ENCODE assay signal across 13 cellular contexts in genomic region chr3:140816372-140816771, GRCh38.
DNase-seq lines count a peak whose midpoint lies in the region; ATAC-seq and TF ChIP-seq lines count a peak whose summit lies in the region.
"Had no signal": no experiment of that assay in that cellular context is flagged by ENCODE, and none has a peak within 500 bp of the region (broad histone marks: within the 10 kb centered on the region; RNA-seq: fewer than 3 reads in every experiment).

No MANE protein-coding gene starts in this region.

- H3K36me3 ChIP-seq in DOHH2 (ENCODE audit: control insufficient read depth, low read length): peaks cover 10% of the 10 kb centered on the region

- no peaks in the 10 kb centered on the region for H3K36me3 Mint-ChIP-seq in T-cell

- peaks cover 3 to 18% (median 4%) of the 10 kb centered on the region in 3 donors for H3K9me3 Mint-ChIP-seq in T-cell

- H3K79me2 ChIP-seq in DOHH2 (ENCODE audit: control insufficient read depth, low read length): no peaks in the 10 kb centered on the region

- no peaks in the 10 kb centered on the region for H3K9me2 ChIP-seq in DOHH2 (replicated peaks; ENCODE audit: control insufficient read depth, low read length)

- H3K27ac Mint-ChIP-seq in T-cell: no peak overlapping the region
- H3K27ac Mint-ChIP-seq: HFFc6 had no signal

- H3K27ac ChIP-seq in DOHH2 (ENCODE audit: low read depth, low read length): peak overlapping the region; percentile 65
- H3K27ac ChIP-seq: psoas muscle had no signal

- CTCF ChIA-PET in T-cell (lab: Charles Lee): no interaction called here

- ATAC-seq in GM19351 (IDR thresholded peaks at IDR 0.05; ENCODE audit: unreplicated experiment) (peak; percentile 100), HG02798 (IDR thresholded peaks at IDR 0.05; ENCODE audit: poor library complexity, unreplicated experiment) (peak; percentile 69), HG03521 (IDR thresholded peaks at IDR 0.05; ENCODE audit: unreplicated experiment) (peak; percentile 88), T-cell (replicated peaks in 1 of 4) (no peak)
- ATAC-seq: psoas muscle had no signal

- no peak for TF ChIP-seq CTCF in DOHH2 (IDR thresholded peaks at IDR 0.05; ENCODE audit: low read depth, low read length, poor library complexity, severe bottlenecking)

- H3K4me3 Mint-ChIP-seq in T-cell: no peak overlapping the region
- H3K4me3 Mint-ChIP-seq: HFFc6 had no signal

- H3K4me1 ChIP-seq in DOHH2 (ENCODE audit: control insufficient read depth, low read length): peaks cover 61% of the 10 kb centered on the region
- H3K4me1 ChIP-seq: psoas muscle had no signal

- peaks cover 3% of the 10 kb centered on the region in 2 donors for H3K27me3 Mint-ChIP-seq in T-cell

- no peaks in the 10 kb centered on the region for H3K4me1 Mint-ChIP-seq in T-cell

- no peak for DNase-seq in mesenteric fat pad (ENCODE audit: low spot score)
- no peak for DNase-seq in NCI-H146 treated with DMSO at 0.1 percent for 48 hours (lab: John Stamatoyannopoulos, UW; ENCODE audit: unreplicated experiment)
- no peak for DNase-seq in T-cell
- DNase-seq in NCI-H2227 treated with DMSO at 0.1 percent for 48 hours (lab: John Stamatoyannopoulos, UW): no peak
- DNase-seq: activated CD4-positive, CD25-positive, alpha-beta regulatory T cell treated with anti-CD3 and anti-CD28 coated beads, Interleukin-2, amount 50 U/mL, for 72 hours; activated naive CD4-positive, alpha-beta T cell treated with Interleukin-2 at 50 U/mL for 16 hours; HFFc6; NCI-H1436 treated with DMSO at 0.1 percent for 48 hours; psoas muscle had no signal

- H3F3A ChIP-seq in DOHH2 (ENCODE audit: control insufficient read depth, insufficient read depth): no peaks in the 10 kb centered on the region; the same call in 1 of the 2 replicates

- H3K27me3 ChIP-seq in DOHH2 (ENCODE audit: control insufficient read depth, low read length): no peaks in the 10 kb centered on the region

- no peaks in the 10 kb centered on the region for H4K20me1 ChIP-seq in DOHH2 (ENCODE audit: control insufficient read depth, insufficient read depth, low read depth, low read length)

- peaks cover 21% of the 10 kb centered on the region for H3K9me3 ChIP-seq in DOHH2 (ENCODE audit: control insufficient read depth, insufficient read depth, low read length)
- H3K9me3 ChIP-seq: psoas muscle had no signal

- POLR2A ChIA-PET in T-cell (lab: Charles Lee): interaction anchor here in 1 of 2 donors (0.6 kb wide), 1 partner anchor 746 kb away, joined by 4 read pairs; no protein-coding TSS in a partner anchor

- peak overlapping the region; percentile 55 for H3K4me2 ChIP-seq in DOHH2 (ENCODE audit: low read length)

- H3K4me3 ChIP-seq in DOHH2 (ENCODE audit: low read length): peak overlapping the region; percentile 47
- H3K4me3 ChIP-seq: psoas muscle had no signal

Comparison
In these comparisons a context has a peak if more than half of its experiments do, and no peak if none do; other contexts are left out.
1. ATAC-seq: peak in GM19351 (single experiment), HG02798 (single experiment) and HG03521 (single experiment); none in T-cell (0 of 4).